Comparison of ENCODE assay signal across 8 cellular contexts in genomic region chr3:98733055-98733777, GRCh38. TPM values are rescaled to one million over a fixed set of nuclear protein-coding genes. Genes with fewer than 3 reads are reported as not detected.
A peak's percentile ranks its signal among the peaks of the same experiment; 100 is the strongest.
DNase-seq lines count a peak whose midpoint lies in the region; ATAC-seq and TF ChIP-seq lines count a peak whose summit lies in the region.

No MANE protein-coding gene starts in this region.

- no peak for TF ChIP-seq CTCF in AG04450 (IDR thresholded peaks at IDR 0.05; ENCODE audit: low read depth, low read length)
- no peak for TF ChIP-seq CTCF in GM13977 (IDR thresholded peaks at IDR 0.05; ENCODE audit: extremely low read depth, insufficient read depth, missing control alignments)
- TF ChIP-seq CTCF in VCaP (conservative IDR thresholded peaks at IDR 0.05) = no peak
- TF ChIP-seq CTCF in fibroblast of lung (conservative IDR thresholded peaks at IDR 0.05 in 1 of 2, IDR thresholded peaks at IDR 0.05 in 1 of 2; ENCODE audit: low read depth in 1 of 2, low read length in 2 of 2) = no peak
- TF ChIP-seq CTCF in uterus (IDR thresholded peaks at IDR 0.05) = no peak

- H3K36me3 ChIP-seq in fibroblast of lung (ENCODE audit: control insufficient read depth, insufficient read depth, low read length) (no peaks in the 10 kb centered on the region), muscle layer of duodenum (ENCODE audit: control insufficient read depth in 1 of 2, insufficient read depth in 2 of 2, low read length in 2 of 2) (no peaks in the 10 kb centered on the region), uterus (no peaks in the 10 kb centered on the region)

- POLR2A ChIA-PET in AG04450 (lab: Yijun Ruan, JAX) = no interaction called here

- CTCF ChIA-PET in AG04450 (lab: Charles Lee) = no interaction called here

- in situ Hi-C loops in GM13977 (cut with MboI; ENCODE audit: low pct_unique_long_range_greater_than_20kb, low sequenced_read_pairs, unreplicated experiment) = no loop called here

- H3K9me3 ChIP-seq in AG04450 (ENCODE audit: control insufficient read depth, insufficient read depth, low read length) = no peaks in the 10 kb centered on the region; the same call in 1 of the 2 replicates
- no peaks in the 10 kb centered on the region for H3K9me3 ChIP-seq in fibroblast of lung (ENCODE audit: control insufficient read depth, insufficient read depth, low read depth, low read length)
- H3K9me3 ChIP-seq in muscle layer of duodenum (ENCODE audit: control insufficient read depth in 1 of 2, low read length in 2 of 2) = no peaks in the 10 kb centered on the region
- no peaks in the 10 kb centered on the region for H3K9me3 ChIP-seq in uterus

- ATAC-seq in HG03108 (IDR thresholded peaks at IDR 0.05; ENCODE audit: unreplicated experiment) = peak; percentile 19

- peak overlapping the region; percentile 32 for H3K9ac ChIP-seq in fibroblast of lung (ENCODE audit: insufficient read depth, low read length)

- H3K27ac ChIP-seq in AG04450 (ENCODE audit: low read depth, low read length) (no peak overlapping the region), VCaP (peak overlapping the region; percentile 72), fibroblast of lung (ENCODE audit: insufficient read depth, low read length) (no peak overlapping the region), muscle layer of duodenum (ENCODE audit: low read length) (peak overlapping the region; percentile 68), uterus (peak overlapping the region; percentile 69 to 76)

- H3K4me3 ChIP-seq in AG04450 (ENCODE audit: low read depth, low read length) (peak overlapping the region; percentile 73), fibroblast of lung (replicated peaks in 1 of 4; ENCODE audit: control extremely low read depth in 1 of 4, insufficient read depth in 1 of 4, low read depth in 3 of 4, low read length in 4 of 4) (peak overlapping the region; percentile 68 to 75 (median 70)), muscle layer of duodenum (ENCODE audit: low read depth in 1 of 2, low read length in 2 of 2) (peak overlapping the region; percentile 75 to 91), uterus (peak overlapping the region; percentile 59 to 62)

- DNase-seq in AG04450 (ENCODE audit: low read depth, low spot score) (no peak), GM13977 (ENCODE audit: low spot score) (peak; percentile 44), fibroblast of lung (ENCODE audit: low read depth in 2 of 2) (peak; percentile 21 to 30), uterus (peak; percentile 18 to 26), NCI-H446 treated with DMSO at 0.1 percent for 48 hours (lab: John Stamatoyannopoulos, UW) (no peak)

- peak overlapping the region; percentile 81 for H2AFZ ChIP-seq in fibroblast of lung (ENCODE audit: low read length)

- no peak for TF ChIP-seq POLR2A in uterus (IDR thresholded peaks at IDR 0.05)

- no peaks in the 10 kb centered on the region for H3K27me3 ChIP-seq in AG04450 (ENCODE audit: control insufficient read depth, insufficient read depth, low read length)
- no peaks in the 10 kb centered on the region for H3K27me3 ChIP-seq in fibroblast of lung (ENCODE audit: control insufficient read depth, insufficient read depth, low read length)
- H3K27me3 ChIP-seq in muscle layer of duodenum (ENCODE audit: low read depth, low read length) = peaks cover 4% of the 10 kb centered on the region
- no peaks in the 10 kb centered on the region for H3K27me3 ChIP-seq in uterus

- intact Hi-C loops in uterus (cut with DNase I; ENCODE audit: low total_unique reads) = no loop called here

- peak overlapping the region; percentile 87 for H3K4me2 ChIP-seq in fibroblast of lung (ENCODE audit: extremely low read depth, insufficient read depth, low read length)

- no peaks in the 10 kb centered on the region for H3K4me1 ChIP-seq in fibroblast of lung (ENCODE audit: control insufficient read depth, extremely low read depth, insufficient read depth, low read length)
- H3K4me1 ChIP-seq in muscle layer of duodenum (ENCODE audit: control insufficient read depth in 1 of 2, insufficient read depth in 2 of 2, low read length in 2 of 2) = no peaks in the 10 kb centered on the region
- H3K4me1 ChIP-seq in uterus = no peaks in the 10 kb centered on the region

- H3K79me2 ChIP-seq in fibroblast of lung (ENCODE audit: control insufficient read depth, insufficient read depth, low read length) = no peaks in the 10 kb centered on the region

- H4K20me1 ChIP-seq in fibroblast of lung (ENCODE audit: control insufficient read depth, extremely low read depth, insufficient read depth, low read length) = no peaks in the 10 kb centered on the region

RNA-seq across cellular contexts. Expression of gene ST3GAL6, which starts 29.9 kb away (rescaled TPM):
- polyA plus RNA-seq in AG04450 (2011; rRNA removed) = 1.2 and 1.9 TPM in 2 replicates
- 1.4 and 2.6 TPM in 2 replicates for polyA minus RNA-seq in AG04450 (2011; rRNA and poly(A)+ RNA removed)
- total RNA-seq in fibroblast of lung = 2.6 and 4.1 TPM in 2 replicates
- 1.7 TPM in 2 replicates for polyA plus RNA-seq in fibroblast of lung
- 0.48 and 1.1 TPM in 2 replicates for polyA plus RNA-seq in fibroblast of lung (2012)
- polyA minus RNA-seq in fibroblast of lung (ENCODE audit: low replicate concordance) = not detected in 2 replicates
- total RNA-seq in uterus = 10 to 100 TPM in 2 of 4 donors, 1 to 10 TPM in 2; 1.8 to 14.9 (median 9.6) TPM

Comparison
In these comparisons a context has a peak if more than half of its experiments do, and no peak if none do; other contexts are left out.
1. DNase-seq: peak in GM13977 (single experiment), fibroblast of lung (2 of 2) and uterus (2 of 2); none in AG04450 (single experiment) and NCI-H446 treated with DMSO at 0.1 percent for 48 hours (single experiment).
2. H3K27ac ChIP-seq: peak in VCaP (single experiment), muscle layer of duodenum (single experiment) and uterus (2 of 2); none in AG04450 (single experiment) and fibroblast of lung (single experiment).
3. Peak in every context shown above with its lines, with median percentiles within 50 percentile points of each other: H3K4me3 ChIP-seq.